ENCODE assay signal across 2 cellular contexts in the genomic region with DNA sequence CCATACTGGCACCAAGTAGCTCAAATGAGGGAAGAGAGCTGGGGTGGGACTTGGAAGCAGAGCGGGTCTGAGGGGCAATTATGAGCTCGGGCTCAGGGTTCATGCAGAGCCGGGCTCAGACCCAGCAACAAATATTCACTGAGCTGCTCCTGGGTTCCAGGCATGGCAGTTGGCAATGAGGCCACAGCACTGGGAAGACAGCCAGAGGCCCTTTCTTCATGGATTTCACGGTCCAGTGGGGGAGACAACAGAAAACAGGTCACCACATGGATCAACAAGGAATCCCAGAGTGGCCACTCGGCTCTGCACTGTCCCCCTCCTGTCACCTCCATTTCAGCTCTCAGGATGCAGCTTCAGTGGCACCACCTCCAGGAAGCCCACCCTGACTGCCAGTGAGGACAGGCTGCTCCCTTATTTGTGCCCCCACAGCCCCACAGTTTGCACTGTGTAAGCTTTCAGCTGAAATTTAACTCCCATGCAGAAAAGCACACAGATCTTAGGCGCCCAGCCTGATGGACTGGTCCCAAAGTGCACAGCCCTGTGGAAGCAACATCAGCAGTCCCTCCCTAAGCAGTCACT.
A peak's percentile ranks its signal among the peaks of the same experiment; 100 is the strongest.
TF ChIP-seq lines count a peak whose summit lies in the region.

No MANE protein-coding gene starts in this region.

TF ChIP-seq in Ishikawa, 13 proteins besides CTCF, POLR2A, EP300 and RAD21 (continued from another document):
- TF ChIP-seq, protein P1, sequence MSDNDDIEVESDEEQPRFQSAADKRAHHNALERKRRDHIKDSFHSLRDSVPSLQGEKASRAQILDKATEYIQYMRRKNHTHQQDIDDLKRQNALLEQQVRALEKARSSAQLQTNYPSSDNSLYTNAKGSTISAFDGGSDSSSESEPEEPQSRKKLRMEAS (IDR thresholded peaks at IDR 0.05), result peak; percentile 50; the same call in 1 of the 2 replicates
- TF ChIP-seq TAF1 (IDR thresholded peaks at IDR 0.05; ENCODE audit: low read depth) (no peak), TCF12 (IDR thresholded peaks at IDR 0.05; ENCODE audit: low read depth) (no peak), NFIC (IDR thresholded peaks at IDR 0.05) (peak; percentile 77), FOXM1 (IDR thresholded peaks at IDR 0.05; ENCODE audit: borderline replicate concordance, low read depth) (no peak), ZBTB7A (IDR thresholded peaks at IDR 0.05; ENCODE audit: low read depth) (no peak), CEBPB (IDR thresholded peaks at IDR 0.05) (no peak), YY1 (IDR thresholded peaks at IDR 0.05; ENCODE audit: low read depth) (no peak), EGR1 (IDR thresholded peaks at IDR 0.05) (no peak)
- TF ChIP-seq, protein P2, sequence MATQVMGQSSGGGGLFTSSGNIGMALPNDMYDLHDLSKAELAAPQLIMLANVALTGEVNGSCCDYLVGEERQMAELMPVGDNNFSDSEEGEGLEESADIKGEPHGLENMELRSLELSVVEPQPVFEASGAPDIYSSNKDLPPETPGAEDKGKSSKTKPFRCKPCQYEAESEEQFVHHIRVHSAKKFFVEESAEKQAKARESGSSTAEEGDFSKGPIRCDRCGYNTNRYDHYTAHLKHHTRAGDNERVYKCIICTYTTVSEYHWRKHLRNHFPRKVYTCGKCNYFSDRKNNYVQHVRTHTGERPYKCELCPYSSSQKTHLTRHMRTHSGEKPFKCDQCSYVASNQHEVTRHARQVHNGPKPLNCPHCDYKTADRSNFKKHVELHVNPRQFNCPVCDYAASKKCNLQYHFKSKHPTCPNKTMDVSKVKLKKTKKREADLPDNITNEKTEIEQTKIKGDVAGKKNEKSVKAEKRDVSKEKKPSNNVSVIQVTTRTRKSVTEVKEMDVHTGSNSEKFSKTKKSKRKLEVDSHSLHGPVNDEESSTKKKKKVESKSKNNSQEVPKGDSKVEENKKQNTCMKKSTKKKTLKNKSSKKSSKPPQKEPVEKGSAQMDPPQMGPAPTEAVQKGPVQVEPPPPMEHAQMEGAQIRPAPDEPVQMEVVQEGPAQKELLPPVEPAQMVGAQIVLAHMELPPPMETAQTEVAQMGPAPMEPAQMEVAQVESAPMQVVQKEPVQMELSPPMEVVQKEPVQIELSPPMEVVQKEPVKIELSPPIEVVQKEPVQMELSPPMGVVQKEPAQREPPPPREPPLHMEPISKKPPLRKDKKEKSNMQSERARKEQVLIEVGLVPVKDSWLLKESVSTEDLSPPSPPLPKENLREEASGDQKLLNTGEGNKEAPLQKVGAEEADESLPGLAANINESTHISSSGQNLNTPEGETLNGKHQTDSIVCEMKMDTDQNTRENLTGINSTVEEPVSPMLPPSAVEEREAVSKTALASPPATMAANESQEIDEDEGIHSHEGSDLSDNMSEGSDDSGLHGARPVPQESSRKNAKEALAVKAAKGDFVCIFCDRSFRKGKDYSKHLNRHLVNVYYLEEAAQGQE (IDR thresholded peaks at IDR 0.05; ENCODE audit: low read depth), result no peak
- TF ChIP-seq, protein P3, sequence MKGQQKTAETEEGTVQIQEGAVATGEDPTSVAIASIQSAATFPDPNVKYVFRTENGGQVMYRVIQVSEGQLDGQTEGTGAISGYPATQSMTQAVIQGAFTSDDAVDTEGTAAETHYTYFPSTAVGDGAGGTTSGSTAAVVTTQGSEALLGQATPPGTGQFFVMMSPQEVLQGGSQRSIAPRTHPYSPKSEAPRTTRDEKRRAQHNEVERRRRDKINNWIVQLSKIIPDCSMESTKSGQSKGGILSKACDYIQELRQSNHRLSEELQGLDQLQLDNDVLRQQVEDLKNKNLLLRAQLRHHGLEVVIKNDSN (IDR thresholded peaks at IDR 0.05), result no peak

TF ChIP-seq in SK-N-SH, 30 proteins besides CTCF, POLR2A, EP300 and RAD21 (continued from another document):
- TF ChIP-seq TAF1 (IDR thresholded peaks at IDR 0.05; ENCODE audit: borderline replicate concordance, low read depth, low read length), result no peak
- peak; percentile 23 for TF ChIP-seq CHD2 (IDR thresholded peaks at IDR 0.05; ENCODE audit: low read length, partially characterized antibody)
- no peak for TF ChIP-seq RXRA (IDR thresholded peaks at IDR 0.05; ENCODE audit: borderline replicate concordance, low read depth)
- TF ChIP-seq FOXJ3 (CRISPR knock-in tag; IDR thresholded peaks at IDR 0.05), result no peak
- TF ChIP-seq, protein P3 (IDR thresholded peaks at IDR 0.05; ENCODE audit: borderline replicate concordance, low read depth), result no peak
